29 cellular contexts compared by ENCODE assay signal in the genomic region with DNA sequence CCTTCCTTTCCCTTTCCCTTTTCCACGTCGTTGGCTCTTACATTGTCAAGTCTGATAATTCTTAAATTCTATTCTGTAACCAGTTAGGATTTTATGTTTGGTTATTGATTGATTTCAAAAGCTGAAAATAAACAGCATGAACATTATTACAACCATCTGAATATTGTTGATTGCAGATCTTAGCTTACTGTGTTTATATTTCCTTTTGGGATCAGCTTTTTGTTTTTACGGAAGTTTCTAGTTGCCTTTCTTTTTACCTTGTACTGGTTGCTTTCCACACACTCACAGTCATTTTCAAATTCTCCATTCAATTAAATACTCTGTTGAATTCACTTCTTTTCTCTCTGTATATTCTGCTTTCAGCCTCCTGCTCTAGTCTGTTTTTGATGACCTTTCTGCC.
"Had no signal": no experiment of that assay in that cellular context is flagged by ENCODE, and none has a peak within 500 bp of the region (broad histone marks: within the 10 kb centered on the region; RNA-seq: fewer than 3 reads in every experiment).

No MANE protein-coding gene starts in this region.

- H3K4me3 ChIP-seq: stomach, suprapubic skin, testis, thoracic aorta, thyroid gland, tibial artery, tibial nerve, transverse colon, upper lobe of left lung, upper lobe of right lung, uterus, vagina had no signal

- FAIRE-seq: urothelium cell line had no signal

- H3K27ac ChIP-seq: stomach, suprapubic skin, testis, thoracic aorta, thyroid gland, tibial artery, tibial nerve, transverse colon, upper lobe of left lung, upper lobe of right lung, uterus, vagina had no signal

- DNase-seq: stimulated activated CD4-positive, alpha-beta T cell treated with anti-CD3 and anti-CD28 coated beads, Interleukin-2, amount 100 ng/mL, for 48 hours; stimulated activated CD4-positive, alpha-beta T cell treated with anti-CD3 and anti-CD28 coated beads, Interleukin-4, amount 100 ng/mL, for 1 hour; stimulated activated CD4-positive, alpha-beta T cell treated with anti-CD3 and anti-CD28 coated beads, Interleukin-4, amount 100 ng/mL, for 24 hours; stimulated activated CD4-positive, alpha-beta T cell treated with anti-CD3 and anti-CD28 coated beads, Interleukin-4, amount 100 ng/mL, for 4 hours; stimulated activated CD8-positive, alpha-beta memory T cell treated with anti-CD3 and anti-CD28 coated beads, Interleukin-4, amount 100 ng/mL, for 48 hours; stimulated activated naive B cell treated with anti-CD40 and anti-IgM and Interleukin-4, amounts not matched to agents 10 μg/mL and 1 μg/mL and 100 μg/mL, for 72 hours; stimulated activated naive CD4-positive, alpha-beta T cell; stimulated activated naive CD4-positive, alpha-beta T cell treated with Interleukin-2 at 50 U/mL for 16 hours; stimulated activated naive CD8-positive, alpha-beta T cell treated with anti-CD3 and anti-CD28 coated beads, Interleukin-15, amount 100 ng/mL, for 72 hours; stimulated activated naive CD8-positive, alpha-beta T cell treated with anti-CD3 and anti-CD28 coated beads, Interleukin-15, Interleukin-2, amounts not matched to agents 100 U/mL and 50 U/mL, for 24 hours; stomach; substantia nigra; testis; thyroid gland; tibial artery; transverse colon; trophoblast cell; upper lobe of left lung; upper lobe of right lung; uterus had no signal

- H3K4me1 ChIP-seq: stomach, suprapubic skin, testis, thyroid gland, tibial artery, tibial nerve, transverse colon, upper lobe of left lung, upper lobe of right lung, uterus, vagina had no signal

- H3K9me3 Mint-ChIP-seq: type B pancreatic cell had no signal

- H3K27me3 ChIP-seq: stomach, suprapubic skin, testis, thyroid gland, tibial artery, tibial nerve, transverse colon, upper lobe of left lung, upper lobe of right lung, uterus, vagina had no signal

- H3K27ac Mint-ChIP-seq: stimulated activated effector memory CD8-positive, alpha-beta T cell treated with anti-CD3 and anti-CD28 coated beads, Interleukin-12 subunit alpha, Interleukin-12 subunit beta, amount 100 ng/mL, for 72 hours; stimulated activated memory B cell treated with anti-CD40 and anti-IgM and Interleukin-4, amounts not matched to agents 10 μg/mL and 1 μg/mL and 100 μg/mL, for 72 hours; stimulated activated naive B cell treated with anti-CD40 and anti-IgM and Interleukin-4, amounts not matched to agents 10 μg/mL and 1 μg/mL and 100 μg/mL, for 72 hours; stimulated activated naive CD8-positive, alpha-beta T cell treated with anti-CD3 and anti-CD28 coated beads, Interleukin-15, amount 100 ng/mL, for 72 hours; stimulated activated naive CD8-positive, alpha-beta T cell treated with anti-CD3 and anti-CD28 coated beads, Interleukin-15, Interleukin-2, amounts not matched to agents 100 ng/mL and 50 ng/mL, for 24 hours; type B pancreatic cell had no signal

- H3K4me3 Mint-ChIP-seq: stimulated activated effector memory CD8-positive, alpha-beta T cell treated with anti-CD3 and anti-CD28 coated beads, Interleukin-12 subunit alpha, Interleukin-12 subunit beta, amount 100 ng/mL, for 72 hours; stimulated activated memory B cell treated with anti-CD40 and anti-IgM and Interleukin-4, amounts not matched to agents 10 μg/mL and 1 μg/mL and 100 μg/mL, for 72 hours; stimulated activated naive B cell treated with anti-CD40 and anti-IgM and Interleukin-4, amounts not matched to agents 10 μg/mL and 1 μg/mL and 100 μg/mL, for 72 hours; stimulated activated naive CD8-positive, alpha-beta T cell treated with anti-CD3 and anti-CD28 coated beads, Interleukin-15, amount 100 ng/mL, for 72 hours; stimulated activated naive CD8-positive, alpha-beta T cell treated with anti-CD3 and anti-CD28 coated beads, Interleukin-15, Interleukin-2, amounts not matched to agents 100 ng/mL and 50 ng/mL, for 24 hours; type B pancreatic cell had no signal

- H3K36me3 ChIP-seq: uterus had no signal

- H3K27me3 Mint-ChIP-seq: stimulated activated memory B cell treated with anti-CD40 and anti-IgM and Interleukin-4, amounts not matched to agents 10 μg/mL and 1 μg/mL and 100 μg/mL, for 72 hours; stimulated activated naive B cell treated with anti-CD40 and anti-IgM and Interleukin-4, amounts not matched to agents 10 μg/mL and 1 μg/mL and 100 μg/mL, for 72 hours; stimulated activated naive CD8-positive, alpha-beta T cell treated with anti-CD3 and anti-CD28 coated beads, Interleukin-15, amount 100 ng/mL, for 72 hours; type B pancreatic cell had no signal

- ATAC-seq: stimulated activated effector memory CD8-positive, alpha-beta T cell treated with anti-CD3 and anti-CD28 coated beads, Interleukin-12 subunit alpha, Interleukin-12 subunit beta, amount 100 ng/mL, for 72 hours; stimulated activated memory B cell treated with anti-CD40 and anti-IgM and Interleukin-4, amounts not matched to agents 10 μg/mL and 1 μg/mL and 100 μg/mL, for 72 hours; stimulated activated naive B cell treated with anti-CD40 and anti-IgM and Interleukin-4, amounts not matched to agents 10 μg/mL and 1 μg/mL and 100 μg/mL, for 72 hours; stimulated activated naive CD8-positive, alpha-beta T cell treated with anti-CD3 and anti-CD28 coated beads, Interleukin-15, amount 100 ng/mL, for 72 hours; stimulated activated naive CD8-positive, alpha-beta T cell treated with anti-CD3 and anti-CD28 coated beads, Interleukin-15, Interleukin-2, amounts not matched to agents 100 U/mL and 50 U/mL, for 24 hours; upper lobe of right lung had no signal

- H3K9me3 ChIP-seq: testis, thyroid gland, upper lobe of right lung, vagina had no signal

- H3K4me1 Mint-ChIP-seq: stimulated activated effector memory CD8-positive, alpha-beta T cell treated with anti-CD3 and anti-CD28 coated beads, Interleukin-12 subunit alpha, Interleukin-12 subunit beta, amount 100 ng/mL, for 72 hours; stimulated activated memory B cell treated with anti-CD40 and anti-IgM and Interleukin-4, amounts not matched to agents 10 μg/mL and 1 μg/mL and 100 μg/mL, for 72 hours; stimulated activated naive B cell treated with anti-CD40 and anti-IgM and Interleukin-4, amounts not matched to agents 10 μg/mL and 1 μg/mL and 100 μg/mL, for 72 hours; stimulated activated naive CD8-positive, alpha-beta T cell treated with anti-CD3 and anti-CD28 coated beads, Interleukin-15, amount 100 ng/mL, for 72 hours had no signal
